1 cellular context compared by ENCODE assay signal in genomic region chr17:78472035-78472905, GRCh38.
TF ChIP-seq lines count a peak whose summit lies in the region.

No MANE protein-coding gene starts in this region.

TF ChIP-seq in GM23338, 12 proteins besides CTCF, POLR2A, EP300 and RAD21:
- TF ChIP-seq, protein P1, sequence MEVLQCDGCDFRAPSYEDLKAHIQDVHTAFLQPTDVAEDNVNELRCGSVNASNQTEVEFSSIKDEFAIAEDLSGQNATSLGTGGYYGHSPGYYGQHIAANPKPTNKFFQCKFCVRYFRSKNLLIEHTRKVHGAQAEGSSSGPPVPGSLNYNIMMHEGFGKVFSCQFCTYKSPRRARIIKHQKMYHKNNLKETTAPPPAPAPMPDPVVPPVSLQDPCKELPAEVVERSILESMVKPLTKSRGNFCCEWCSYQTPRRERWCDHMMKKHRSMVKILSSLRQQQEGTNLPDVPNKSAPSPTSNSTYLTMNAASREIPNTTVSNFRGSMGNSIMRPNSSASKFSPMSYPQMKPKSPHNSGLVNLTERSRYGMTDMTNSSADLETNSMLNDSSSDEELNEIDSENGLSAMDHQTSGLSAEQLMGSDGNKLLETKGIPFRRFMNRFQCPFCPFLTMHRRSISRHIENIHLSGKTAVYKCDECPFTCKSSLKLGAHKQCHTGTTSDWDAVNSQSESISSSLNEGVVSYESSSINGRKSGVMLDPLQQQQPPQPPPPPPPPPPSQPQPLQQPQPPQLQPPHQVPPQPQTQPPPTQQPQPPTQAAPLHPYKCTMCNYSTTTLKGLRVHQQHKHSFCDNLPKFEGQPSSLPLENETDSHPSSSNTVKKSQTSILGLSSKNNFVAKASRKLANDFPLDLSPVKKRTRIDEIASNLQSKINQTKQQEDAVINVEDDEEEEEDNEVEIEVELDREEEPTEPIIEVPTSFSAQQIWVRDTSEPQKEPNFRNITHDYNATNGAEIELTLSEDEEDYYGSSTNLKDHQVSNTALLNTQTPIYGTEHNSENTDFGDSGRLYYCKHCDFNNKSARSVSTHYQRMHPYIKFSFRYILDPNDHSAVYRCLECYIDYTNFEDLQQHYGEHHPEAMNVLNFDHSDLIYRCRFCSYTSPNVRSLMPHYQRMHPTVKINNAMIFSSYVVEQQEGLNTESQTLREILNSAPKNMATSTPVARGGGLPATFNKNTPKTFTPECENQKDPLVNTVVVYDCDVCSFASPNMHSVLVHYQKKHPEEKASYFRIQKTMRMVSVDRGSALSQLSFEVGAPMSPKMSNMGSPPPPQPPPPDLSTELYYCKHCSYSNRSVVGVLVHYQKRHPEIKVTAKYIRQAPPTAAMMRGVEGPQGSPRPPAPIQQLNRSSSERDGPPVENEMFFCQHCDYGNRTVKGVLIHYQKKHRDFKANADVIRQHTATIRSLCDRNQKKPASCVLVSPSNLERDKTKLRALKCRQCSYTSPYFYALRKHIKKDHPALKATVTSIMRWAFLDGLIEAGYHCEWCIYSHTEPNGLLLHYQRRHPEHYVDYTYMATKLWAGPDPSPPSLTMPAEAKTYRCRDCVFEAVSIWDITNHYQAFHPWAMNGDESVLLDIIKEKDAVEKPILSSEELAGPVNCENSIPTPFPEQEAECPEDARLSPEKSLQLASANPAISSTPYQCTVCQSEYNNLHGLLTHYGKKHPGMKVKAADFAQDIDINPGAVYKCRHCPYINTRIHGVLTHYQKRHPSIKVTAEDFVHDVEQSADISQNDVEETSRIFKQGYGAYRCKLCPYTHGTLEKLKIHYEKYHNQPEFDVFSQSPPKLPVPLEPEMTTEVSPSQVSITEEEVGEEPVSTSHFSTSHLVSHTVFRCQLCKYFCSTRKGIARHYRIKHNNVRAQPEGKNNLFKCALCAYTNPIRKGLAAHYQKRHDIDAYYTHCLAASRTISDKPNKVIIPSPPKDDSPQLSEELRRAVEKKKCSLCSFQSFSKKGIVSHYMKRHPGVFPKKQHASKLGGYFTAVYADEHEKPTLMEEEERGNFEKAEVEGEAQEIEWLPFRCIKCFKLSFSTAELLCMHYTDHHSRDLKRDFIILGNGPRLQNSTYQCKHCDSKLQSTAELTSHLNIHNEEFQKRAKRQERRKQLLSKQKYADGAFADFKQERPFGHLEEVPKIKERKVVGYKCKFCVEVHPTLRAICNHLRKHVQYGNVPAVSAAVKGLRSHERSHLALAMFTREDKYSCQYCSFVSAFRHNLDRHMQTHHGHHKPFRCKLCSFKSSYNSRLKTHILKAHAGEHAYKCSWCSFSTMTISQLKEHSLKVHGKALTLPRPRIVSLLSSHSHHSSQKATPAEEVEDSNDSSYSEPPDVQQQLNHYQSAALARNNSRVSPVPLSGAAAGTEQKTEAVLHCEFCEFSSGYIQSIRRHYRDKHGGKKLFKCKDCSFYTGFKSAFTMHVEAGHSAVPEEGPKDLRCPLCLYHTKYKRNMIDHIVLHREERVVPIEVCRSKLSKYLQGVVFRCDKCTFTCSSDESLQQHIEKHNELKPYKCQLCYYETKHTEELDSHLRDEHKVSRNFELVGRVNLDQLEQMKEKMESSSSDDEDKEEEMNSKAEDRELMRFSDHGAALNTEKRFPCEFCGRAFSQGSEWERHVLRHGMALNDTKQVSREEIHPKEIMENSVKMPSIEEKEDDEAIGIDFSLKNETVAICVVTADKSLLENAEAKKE (CRISPR knock-in tag; IDR thresholded peaks at IDR 0.05) = no peak
- TF ChIP-seq ZNF114 (CRISPR knock-in tag; IDR thresholded peaks at IDR 0.05) = no peak
